ENCODE assay signal across 39 cellular contexts in the genomic region with DNA sequence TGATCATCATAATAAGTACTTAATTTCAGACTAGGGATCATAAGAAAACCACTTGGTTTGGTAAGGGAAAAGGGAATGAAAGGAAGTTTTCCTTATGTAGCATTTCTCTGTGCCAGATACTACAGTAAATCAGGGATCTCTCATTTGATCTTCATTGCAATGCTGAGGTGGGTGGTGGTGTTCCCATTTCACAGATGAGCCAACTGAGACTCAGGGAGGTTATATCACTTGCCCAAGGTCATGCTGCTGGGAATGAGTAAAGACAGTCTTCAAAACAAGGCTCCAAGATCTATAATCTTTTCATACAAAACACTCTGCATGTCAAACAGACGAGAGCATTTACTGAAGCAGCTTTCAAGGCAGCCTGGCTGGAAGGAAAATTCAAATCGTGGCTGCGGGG.
"Had no signal": no experiment of that assay in that cellular context is flagged by ENCODE, and none has a peak within 500 bp of the region (broad histone marks: within the 10 kb centered on the region; RNA-seq: fewer than 3 reads in every experiment).

No MANE protein-coding gene starts in this region.

- FAIRE-seq: astrocyte, bronchial epithelial cell had no signal

- H3K4me3 ChIP-seq: adrenal gland, ascending aorta, body of pancreas, breast epithelium, cardiac muscle cell had no signal

- H3K27ac Mint-ChIP-seq: activated naive CD4-positive, alpha-beta T cell treated with anti-CD3 and anti-CD28 coated beads for 36 hours; activated naive CD4-positive, alpha-beta T cell treated with anti-CD3 and anti-CD28 coated beads, Interleukin-2, amount 10 ng/mL, durations not matched to agents 7 days and 5 days; activated naive CD4-positive, alpha-beta T cell treated with anti-CD3 and anti-CD28 coated beads, Interleukin-2, amount 50 U/mL, for 24 hours; activated naive CD4-positive, alpha-beta T cell treated with anti-CD3 and anti-CD28 coated beads, Interleukin-2, amount 50 U/mL, for 72 hours; activated naive CD8-positive, alpha-beta T cell; activated naive CD8-positive, alpha-beta T cell treated with anti-CD3 and anti-CD28 coated beads for 36 hours; activated naive CD8-positive, alpha-beta T cell treated with anti-CD3 and anti-CD28 coated beads, Interleukin-2, amount 10 ng/mL, durations not matched to agents 7 days and 5 days; activated naive CD8-positive, alpha-beta T cell treated with anti-CD3 and anti-CD28 coated beads, Interleukin-2, amount 50 U/mL, for 24 hours; activated T-cell treated with anti-CD3 and anti-CD28 coated beads, Interleukin-2, amount 50 U/mL, for 24 hours; activated T-cell treated with anti-CD3 and anti-CD28 coated beads, Interleukin-2, amount 50 U/mL, for 72 hours; activated T-helper 1 cell treated with anti-CD3 and anti-CD28 coated beads, Interleukin-12 subunit alpha, Interleukin-12 subunit beta, Interleukin-2, Interleukin-4 antibody, amounts not matched to agents 30 ng/mL and 10 ng/mL and 1 ng/mL, durations not matched to agents 14 hours and 24 hours and 36 hours; activated T-helper 17 cell treated with anti-CD3 and anti-CD28 coated beads, Interleukin-2, amount 50 U/mL, for 72 hours; activated T-helper 2 cell treated with anti-CD3 and anti-CD28 coated beads, Interferon-gamma antibody, Interleukin-2, Interleukin-4, amounts not matched to agents 10 μg/mL and 5 μg/mL and 100 μg/mL, durations not matched to agents 14 hours and 24 hours and 36 hours had no signal

- H3K4me1 Mint-ChIP-seq: activated naive CD4-positive, alpha-beta T cell treated with anti-CD3 and anti-CD28 coated beads, Interleukin-2, amount 10 ng/mL, durations not matched to agents 7 days and 5 days; activated naive CD4-positive, alpha-beta T cell treated with anti-CD3 and anti-CD28 coated beads, Interleukin-2, amount 50 U/mL, for 24 hours; activated naive CD8-positive, alpha-beta T cell treated with anti-CD3 and anti-CD28 coated beads for 36 hours; activated naive CD8-positive, alpha-beta T cell treated with anti-CD3 and anti-CD28 coated beads, Interleukin-2, amount 10 ng/mL, durations not matched to agents 7 days and 5 days; activated naive CD8-positive, alpha-beta T cell treated with anti-CD3 and anti-CD28 coated beads, Interleukin-2, amount 50 U/mL, for 24 hours; activated T-helper 17 cell treated with anti-CD3 and anti-CD28 coated beads, Interleukin-2, amount 50 U/mL, for 72 hours; brain; central memory CD8-positive, alpha-beta T cell had no signal

- H3K27me3 Mint-ChIP-seq: activated naive CD4-positive, alpha-beta T cell treated with anti-CD3 and anti-CD28 coated beads, Interleukin-2, amount 10 ng/mL, durations not matched to agents 7 days and 5 days had no signal

- H3K4me1 ChIP-seq: adrenal gland, ascending aorta, body of pancreas, breast epithelium had no signal

- H3K27ac ChIP-seq: adrenal gland, ascending aorta, body of pancreas, brain microvascular endothelial cell, breast epithelium, cardiac muscle cell had no signal

- H3K27me3 ChIP-seq: ascending aorta, brain microvascular endothelial cell, breast epithelium, cardiac muscle cell had no signal

- DNase-seq: activated effector memory CD4-positive, alpha-beta T cell treated with anti-CD3 and anti-CD28 coated beads, Interleukin-2, amount 50 U/mL, for 16 hours; activated effector memory CD4-positive, alpha-beta T cell treated with Interleukin-2 at 50 U/mL for 16 hours; activated gamma-delta T cell; activated gamma-delta T cell treated with Interleukin-2 at 50 U/mL for 16 hours; activated naive CD4-positive, alpha-beta T cell; activated naive CD4-positive, alpha-beta T cell treated with anti-CD3 and anti-CD28 coated beads for 36 hours; activated naive CD4-positive, alpha-beta T cell treated with anti-CD3 and anti-CD28 coated beads, Interleukin-2, amount 10 ng/mL, durations not matched to agents 7 days and 5 days; activated naive CD4-positive, alpha-beta T cell treated with anti-CD3 and anti-CD28 coated beads, Interleukin-2, amount 50 U/mL, for 16 hours; activated naive CD4-positive, alpha-beta T cell treated with Interleukin-2 at 50 U/mL for 16 hours; activated naive CD8-positive, alpha-beta T cell treated with anti-CD3 and anti-CD28 coated beads for 36 hours; activated naive CD8-positive, alpha-beta T cell treated with anti-CD3 and anti-CD28 coated beads, Interleukin-2, amount 10 ng/mL, durations not matched to agents 7 days and 5 days; activated naive CD8-positive, alpha-beta T cell treated with anti-CD3 and anti-CD28 coated beads, Interleukin-2, amount 50 U/mL, for 24 hours; activated T-cell treated with anti-CD3 and anti-CD28 coated beads, Interleukin-2, amount 50 U/mL, for 24 hours; activated T-cell treated with anti-CD3 and anti-CD28 coated beads, Interleukin-2, amount 50 U/mL, for 4 hours; activated T-cell treated with anti-CD3 and anti-CD28 coated beads, Interleukin-2, amount 50 U/mL, for 48 hours; activated T-cell treated with anti-CD3 and anti-CD28 coated beads, Interleukin-2, amount 50 U/mL, for 72 hours; adrenal gland; amniotic stem cell; amygdala; anterior cingulate cortex; aorta; body of pancreas; brain microvascular endothelial cell; caudate nucleus; central memory CD4-positive, alpha-beta T cell; cerebellar nuclear complex had no signal

- H3K36me3 Mint-ChIP-seq: activated naive CD4-positive, alpha-beta T cell treated with anti-CD3 and anti-CD28 coated beads, Interleukin-2, amount 10 ng/mL, durations not matched to agents 7 days and 5 days; activated naive CD4-positive, alpha-beta T cell treated with anti-CD3 and anti-CD28 coated beads, Interleukin-2, amount 50 U/mL, for 24 hours; activated naive CD4-positive, alpha-beta T cell treated with anti-CD3 and anti-CD28 coated beads, Interleukin-2, amount 50 U/mL, for 72 hours; activated naive CD8-positive, alpha-beta T cell; activated naive CD8-positive, alpha-beta T cell treated with anti-CD3 and anti-CD28 coated beads for 36 hours; activated naive CD8-positive, alpha-beta T cell treated with anti-CD3 and anti-CD28 coated beads, Interleukin-2, amount 10 ng/mL, durations not matched to agents 7 days and 5 days; brain had no signal

- H3K4me3 Mint-ChIP-seq: activated naive CD4-positive, alpha-beta T cell treated with anti-CD3 and anti-CD28 coated beads for 36 hours; activated naive CD4-positive, alpha-beta T cell treated with anti-CD3 and anti-CD28 coated beads, Interleukin-2, amount 10 ng/mL, durations not matched to agents 7 days and 5 days; activated naive CD4-positive, alpha-beta T cell treated with anti-CD3 and anti-CD28 coated beads, Interleukin-2, amount 50 U/mL, for 24 hours; activated naive CD8-positive, alpha-beta T cell; activated naive CD8-positive, alpha-beta T cell treated with anti-CD3 and anti-CD28 coated beads for 36 hours; activated naive CD8-positive, alpha-beta T cell treated with anti-CD3 and anti-CD28 coated beads, Interleukin-2, amount 10 ng/mL, durations not matched to agents 7 days and 5 days; activated naive CD8-positive, alpha-beta T cell treated with anti-CD3 and anti-CD28 coated beads, Interleukin-2, amount 50 U/mL, for 24 hours; activated T-cell treated with anti-CD3 and anti-CD28 coated beads, Interleukin-2, amount 50 U/mL, for 24 hours; activated T-cell treated with anti-CD3 and anti-CD28 coated beads, Interleukin-2, amount 50 U/mL, for 4 hours; activated T-cell treated with anti-CD3 and anti-CD28 coated beads, Interleukin-2, amount 50 U/mL, for 72 hours; activated T-helper 1 cell treated with anti-CD3 and anti-CD28 coated beads, Interleukin-12 subunit alpha, Interleukin-12 subunit beta, Interleukin-2, Interleukin-4 antibody, amounts not matched to agents 30 ng/mL and 10 ng/mL and 1 ng/mL, durations not matched to agents 14 hours and 24 hours and 36 hours; activated T-helper 17 cell treated with anti-CD3 and anti-CD28 coated beads, Interleukin-2, amount 50 U/mL, for 72 hours; brain; central memory CD8-positive, alpha-beta T cell had no signal

- H3K9me3 Mint-ChIP-seq: activated naive CD4-positive, alpha-beta T cell treated with anti-CD3 and anti-CD28 coated beads for 36 hours; activated naive CD4-positive, alpha-beta T cell treated with anti-CD3 and anti-CD28 coated beads, Interleukin-2, amount 10 ng/mL, durations not matched to agents 7 days and 5 days; activated naive CD4-positive, alpha-beta T cell treated with anti-CD3 and anti-CD28 coated beads, Interleukin-2, amount 50 U/mL, for 72 hours; activated naive CD8-positive, alpha-beta T cell treated with anti-CD3 and anti-CD28 coated beads for 36 hours; activated naive CD8-positive, alpha-beta T cell treated with anti-CD3 and anti-CD28 coated beads, Interleukin-2, amount 10 ng/mL, durations not matched to agents 7 days and 5 days; activated naive CD8-positive, alpha-beta T cell treated with anti-CD3 and anti-CD28 coated beads, Interleukin-2, amount 50 U/mL, for 24 hours; activated T-cell treated with anti-CD3 and anti-CD28 coated beads, Interleukin-2, amount 50 U/mL, for 24 hours; activated T-cell treated with anti-CD3 and anti-CD28 coated beads, Interleukin-2, amount 50 U/mL, for 4 hours; activated T-helper 1 cell treated with anti-CD3 and anti-CD28 coated beads, Interleukin-12 subunit alpha, Interleukin-12 subunit beta, Interleukin-2, Interleukin-4 antibody, amounts not matched to agents 30 ng/mL and 10 ng/mL and 1 ng/mL, durations not matched to agents 14 hours and 24 hours and 36 hours; activated T-helper 2 cell treated with anti-CD3 and anti-CD28 coated beads, Interferon-gamma antibody, Interleukin-2, Interleukin-4, amounts not matched to agents 10 μg/mL and 5 μg/mL and 100 μg/mL, durations not matched to agents 14 hours and 24 hours and 36 hours had no signal

- ATAC-seq: activated naive CD4-positive, alpha-beta T cell treated with anti-CD3 and anti-CD28 coated beads, Interleukin-2, amount 50 U/mL, for 72 hours; activated naive CD8-positive, alpha-beta T cell treated with anti-CD3 and anti-CD28 coated beads, Interleukin-2, amount 50 U/mL, for 24 hours; activated T-cell treated with anti-CD3 and anti-CD28 coated beads, Interleukin-2, amount 50 U/mL, for 4 hours; activated T-cell treated with anti-CD3 and anti-CD28 coated beads, Interleukin-2, amount 50 U/mL, for 72 hours; activated T-helper 17 cell treated with anti-CD3 and anti-CD28 coated beads, Interleukin-2, amount 50 U/mL, for 72 hours; body of pancreas had no signal

- H3K36me3 ChIP-seq: adrenal gland, ascending aorta, brain microvascular endothelial cell, breast epithelium, cardiac muscle cell had no signal

- H3K9me3 ChIP-seq: adrenal gland, ascending aorta, body of pancreas, breast epithelium had no signal
